Comparison of ENCODE assay signal across 1 cellular context in the genomic region with DNA sequence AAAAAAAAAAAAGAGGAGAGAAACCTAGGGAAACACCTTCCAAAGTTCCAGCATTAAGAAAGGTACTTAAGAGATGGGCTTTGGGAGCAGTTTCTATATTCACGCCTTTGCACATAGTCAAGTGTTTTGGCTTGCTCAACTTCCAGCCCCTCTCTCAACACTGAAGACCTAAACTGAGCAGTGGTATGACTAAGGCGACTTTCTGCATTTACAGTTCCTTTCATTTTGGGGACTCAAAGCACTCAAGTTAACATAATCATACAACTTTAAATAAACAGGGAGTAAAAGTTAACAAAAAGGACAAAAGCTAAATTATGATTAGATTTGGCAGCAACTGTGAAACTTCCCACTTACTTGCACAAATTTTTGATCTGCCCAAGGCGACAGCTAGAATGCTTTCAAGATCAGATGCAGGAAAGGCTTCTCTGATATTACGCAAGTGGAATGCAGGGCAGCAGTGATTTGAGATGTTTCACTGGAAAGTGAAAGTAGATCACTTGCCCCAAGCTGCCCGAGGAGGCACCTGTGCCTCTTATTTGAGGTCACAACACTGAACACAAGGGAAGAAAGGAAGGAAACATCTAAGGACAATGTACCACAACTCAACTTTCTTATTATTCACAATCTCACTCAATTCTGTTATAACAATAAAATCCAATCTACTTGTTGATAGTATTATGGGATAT.
TF ChIP-seq lines count a peak whose summit lies in the region.

No MANE protein-coding gene starts in this region.

TF ChIP-seq in GM23338, 12 proteins besides CTCF, POLR2A, EP300 and RAD21 (continued from another document):
- TF ChIP-seq, protein P1, sequence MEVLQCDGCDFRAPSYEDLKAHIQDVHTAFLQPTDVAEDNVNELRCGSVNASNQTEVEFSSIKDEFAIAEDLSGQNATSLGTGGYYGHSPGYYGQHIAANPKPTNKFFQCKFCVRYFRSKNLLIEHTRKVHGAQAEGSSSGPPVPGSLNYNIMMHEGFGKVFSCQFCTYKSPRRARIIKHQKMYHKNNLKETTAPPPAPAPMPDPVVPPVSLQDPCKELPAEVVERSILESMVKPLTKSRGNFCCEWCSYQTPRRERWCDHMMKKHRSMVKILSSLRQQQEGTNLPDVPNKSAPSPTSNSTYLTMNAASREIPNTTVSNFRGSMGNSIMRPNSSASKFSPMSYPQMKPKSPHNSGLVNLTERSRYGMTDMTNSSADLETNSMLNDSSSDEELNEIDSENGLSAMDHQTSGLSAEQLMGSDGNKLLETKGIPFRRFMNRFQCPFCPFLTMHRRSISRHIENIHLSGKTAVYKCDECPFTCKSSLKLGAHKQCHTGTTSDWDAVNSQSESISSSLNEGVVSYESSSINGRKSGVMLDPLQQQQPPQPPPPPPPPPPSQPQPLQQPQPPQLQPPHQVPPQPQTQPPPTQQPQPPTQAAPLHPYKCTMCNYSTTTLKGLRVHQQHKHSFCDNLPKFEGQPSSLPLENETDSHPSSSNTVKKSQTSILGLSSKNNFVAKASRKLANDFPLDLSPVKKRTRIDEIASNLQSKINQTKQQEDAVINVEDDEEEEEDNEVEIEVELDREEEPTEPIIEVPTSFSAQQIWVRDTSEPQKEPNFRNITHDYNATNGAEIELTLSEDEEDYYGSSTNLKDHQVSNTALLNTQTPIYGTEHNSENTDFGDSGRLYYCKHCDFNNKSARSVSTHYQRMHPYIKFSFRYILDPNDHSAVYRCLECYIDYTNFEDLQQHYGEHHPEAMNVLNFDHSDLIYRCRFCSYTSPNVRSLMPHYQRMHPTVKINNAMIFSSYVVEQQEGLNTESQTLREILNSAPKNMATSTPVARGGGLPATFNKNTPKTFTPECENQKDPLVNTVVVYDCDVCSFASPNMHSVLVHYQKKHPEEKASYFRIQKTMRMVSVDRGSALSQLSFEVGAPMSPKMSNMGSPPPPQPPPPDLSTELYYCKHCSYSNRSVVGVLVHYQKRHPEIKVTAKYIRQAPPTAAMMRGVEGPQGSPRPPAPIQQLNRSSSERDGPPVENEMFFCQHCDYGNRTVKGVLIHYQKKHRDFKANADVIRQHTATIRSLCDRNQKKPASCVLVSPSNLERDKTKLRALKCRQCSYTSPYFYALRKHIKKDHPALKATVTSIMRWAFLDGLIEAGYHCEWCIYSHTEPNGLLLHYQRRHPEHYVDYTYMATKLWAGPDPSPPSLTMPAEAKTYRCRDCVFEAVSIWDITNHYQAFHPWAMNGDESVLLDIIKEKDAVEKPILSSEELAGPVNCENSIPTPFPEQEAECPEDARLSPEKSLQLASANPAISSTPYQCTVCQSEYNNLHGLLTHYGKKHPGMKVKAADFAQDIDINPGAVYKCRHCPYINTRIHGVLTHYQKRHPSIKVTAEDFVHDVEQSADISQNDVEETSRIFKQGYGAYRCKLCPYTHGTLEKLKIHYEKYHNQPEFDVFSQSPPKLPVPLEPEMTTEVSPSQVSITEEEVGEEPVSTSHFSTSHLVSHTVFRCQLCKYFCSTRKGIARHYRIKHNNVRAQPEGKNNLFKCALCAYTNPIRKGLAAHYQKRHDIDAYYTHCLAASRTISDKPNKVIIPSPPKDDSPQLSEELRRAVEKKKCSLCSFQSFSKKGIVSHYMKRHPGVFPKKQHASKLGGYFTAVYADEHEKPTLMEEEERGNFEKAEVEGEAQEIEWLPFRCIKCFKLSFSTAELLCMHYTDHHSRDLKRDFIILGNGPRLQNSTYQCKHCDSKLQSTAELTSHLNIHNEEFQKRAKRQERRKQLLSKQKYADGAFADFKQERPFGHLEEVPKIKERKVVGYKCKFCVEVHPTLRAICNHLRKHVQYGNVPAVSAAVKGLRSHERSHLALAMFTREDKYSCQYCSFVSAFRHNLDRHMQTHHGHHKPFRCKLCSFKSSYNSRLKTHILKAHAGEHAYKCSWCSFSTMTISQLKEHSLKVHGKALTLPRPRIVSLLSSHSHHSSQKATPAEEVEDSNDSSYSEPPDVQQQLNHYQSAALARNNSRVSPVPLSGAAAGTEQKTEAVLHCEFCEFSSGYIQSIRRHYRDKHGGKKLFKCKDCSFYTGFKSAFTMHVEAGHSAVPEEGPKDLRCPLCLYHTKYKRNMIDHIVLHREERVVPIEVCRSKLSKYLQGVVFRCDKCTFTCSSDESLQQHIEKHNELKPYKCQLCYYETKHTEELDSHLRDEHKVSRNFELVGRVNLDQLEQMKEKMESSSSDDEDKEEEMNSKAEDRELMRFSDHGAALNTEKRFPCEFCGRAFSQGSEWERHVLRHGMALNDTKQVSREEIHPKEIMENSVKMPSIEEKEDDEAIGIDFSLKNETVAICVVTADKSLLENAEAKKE (CRISPR knock-in tag; IDR thresholded peaks at IDR 0.05) = no peak
- TF ChIP-seq CREB1 (CRISPR knock-in tag; IDR thresholded peaks at IDR 0.05; ENCODE audit: low read depth) (no peak), ZNF114 (CRISPR knock-in tag; IDR thresholded peaks at IDR 0.05) (no peak)
